ENCODE assay signal across 16 cellular contexts in genomic region chr1:63669151-63669961, GRCh38.
"Had no signal": no experiment of that assay in that cellular context is flagged by ENCODE, and none has a peak within 500 bp of the region (broad histone marks: within the 10 kb centered on the region; RNA-seq: fewer than 3 reads in every experiment).

No MANE protein-coding gene starts in this region.

- H3K9ac ChIP-seq: SK-N-SH had no signal

- H3K4me3 ChIP-seq: heart left ventricle, psoas muscle, right lobe of liver, testis had no signal

- H3K9me3 ChIP-seq: psoas muscle, right lobe of liver, SK-N-SH, testis had no signal

- ATAC-seq: heart left ventricle; stimulated activated naive CD8-positive, alpha-beta T cell treated with anti-CD3 and anti-CD28 coated beads, Interleukin-15, Interleukin-2, amounts not matched to agents 100 U/mL and 50 U/mL, for 24 hours had no signal

- DNase-seq: activated B cell treated with CpG ODN at 0.5 μM for 24 hours; activated CD4-positive, alpha-beta T cell treated with anti-CD3 and anti-CD28 coated beads, Interleukin-2, amount 10 ng/mL, durations not matched to agents 24 days and 14 days; activated naive CD4-positive, alpha-beta T cell treated with anti-CD3 and anti-CD28 coated beads for 36 hours; foreskin melanocyte; heart left ventricle; islet precursor cell; naive B cell; nucleus accumbens; psoas muscle; right lobe of liver; SK-N-SH; stimulated activated CD8-positive, alpha-beta memory T cell treated with anti-CD3 and anti-CD28 coated beads, Interleukin-4, amount 100 ng/mL, for 48 hours; stimulated activated naive CD8-positive, alpha-beta T cell treated with anti-CD3 and anti-CD28 coated beads, Interleukin-15, Interleukin-2, amounts not matched to agents 100 U/mL and 50 U/mL, for 24 hours; testis had no signal

- H3K27me3 Mint-ChIP-seq: activated B cell treated with CpG ODN at 0.5 μM for 24 hours; activated CD4-positive, alpha-beta T cell treated with anti-CD3 and anti-CD28 coated beads, Interleukin-2, amount 10 ng/mL, durations not matched to agents 24 days and 14 days; dendritic cell treated with granulocyte-macrophage colony-stimulating factor and Interleukin-4, amounts not matched to agents 40 ng/mL and 50 ng/mL, for 4 days; naive B cell had no signal

- H3K36me3 ChIP-seq: heart left ventricle, right lobe of liver had no signal

- H3K27me3 ChIP-seq: heart left ventricle, right lobe of liver, testis had no signal

- H3K27ac Mint-ChIP-seq: activated B cell treated with CpG ODN at 0.5 μM for 24 hours; activated CD4-positive, alpha-beta T cell treated with anti-CD3 and anti-CD28 coated beads, Interleukin-2, amount 10 ng/mL, durations not matched to agents 24 days and 14 days; activated naive CD4-positive, alpha-beta T cell treated with anti-CD3 and anti-CD28 coated beads for 36 hours; dendritic cell treated with granulocyte-macrophage colony-stimulating factor and Interleukin-4, amounts not matched to agents 40 ng/mL and 50 ng/mL, for 4 days; mesothelial cell of epicardium had no signal

- H3K4me1 ChIP-seq: psoas muscle, testis had no signal

- H3K4me3 Mint-ChIP-seq: activated B cell treated with CpG ODN at 0.5 μM for 24 hours; activated CD4-positive, alpha-beta T cell treated with anti-CD3 and anti-CD28 coated beads, Interleukin-2, amount 10 ng/mL, durations not matched to agents 24 days and 14 days; activated naive CD4-positive, alpha-beta T cell treated with anti-CD3 and anti-CD28 coated beads for 36 hours; dendritic cell treated with granulocyte-macrophage colony-stimulating factor and Interleukin-4, amounts not matched to agents 40 ng/mL and 50 ng/mL, for 4 days; mesothelial cell of epicardium; naive B cell had no signal

- H3K9me3 Mint-ChIP-seq: activated naive CD4-positive, alpha-beta T cell treated with anti-CD3 and anti-CD28 coated beads for 36 hours; dendritic cell treated with granulocyte-macrophage colony-stimulating factor and Interleukin-4, amounts not matched to agents 40 ng/mL and 50 ng/mL, for 4 days had no signal

- H3K4me1 Mint-ChIP-seq: activated B cell treated with CpG ODN at 0.5 μM for 24 hours; activated CD4-positive, alpha-beta T cell treated with anti-CD3 and anti-CD28 coated beads, Interleukin-2, amount 10 ng/mL, durations not matched to agents 24 days and 14 days; naive B cell had no signal

- H3K27ac ChIP-seq: heart left ventricle, psoas muscle, right lobe of liver, testis had no signal
